In genomic region chr20:1309439-1309847, GRCh38 we compare ENCODE assay signal across 1 cellular context.
TF ChIP-seq lines count a peak whose summit lies in the region.

No MANE protein-coding gene starts in this region.

TF ChIP-seq in H1, 55 proteins besides CTCF, POLR2A, EP300 and RAD21:
- TF ChIP-seq CHD1 (IDR thresholded peaks at IDR 0.05; ENCODE audit: low read depth, low read length), result no peak
- TF ChIP-seq, protein P1, sequence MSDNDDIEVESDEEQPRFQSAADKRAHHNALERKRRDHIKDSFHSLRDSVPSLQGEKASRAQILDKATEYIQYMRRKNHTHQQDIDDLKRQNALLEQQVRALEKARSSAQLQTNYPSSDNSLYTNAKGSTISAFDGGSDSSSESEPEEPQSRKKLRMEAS (IDR thresholded peaks at IDR 0.05), result peak; percentile 68
